In genomic region chr21:45356653-45357435, GRCh38 we compare ENCODE assay signal across 13 cellular contexts. TPM values are rescaled to one million over a fixed set of nuclear protein-coding genes. Genes with fewer than 3 reads are reported as not detected.
DNase-seq lines count a peak whose midpoint lies in the region; ATAC-seq and TF ChIP-seq lines count a peak whose summit lies in the region.
"Had no signal": no experiment of that assay in that cellular context is flagged by ENCODE, and none has a peak within 500 bp of the region (broad histone marks: within the 10 kb centered on the region; RNA-seq: fewer than 3 reads in every experiment).

No MANE protein-coding gene starts in this region.

- H3K9me3 ChIP-seq in Peyer's patch (no peaks in the 10 kb centered on the region), gastroesophageal sphincter (no peaks in the 10 kb centered on the region), parathyroid adenoma (ENCODE audit: control insufficient read depth, low read length) (no peaks in the 10 kb centered on the region), upper lobe of right lung (no peaks in the 10 kb centered on the region)

- WGBS in gastroesophageal sphincter (ENCODE audit: low coverage in 1 of 2), 2 donors: 63 to 70% methylated on average over 12 to 18 of the region's 20 CpGs

- H3K9me3 Mint-ChIP-seq in effector memory CD8-positive, alpha-beta T cell: no peaks in the 10 kb centered on the region
- H3K9me3 Mint-ChIP-seq: stimulated activated memory B cell treated with anti-CD40 and anti-IgM and Interleukin-4, amounts not matched to agents 10 μg/mL and 1 μg/mL and 100 μg/mL, for 72 hours had no signal

- H3K4me1 ChIP-seq in Peyer's patch: no peaks in the 10 kb centered on the region
- H3K4me1 ChIP-seq in gastroesophageal sphincter: peaks cover 0 to 42% (median 9%) of the 10 kb centered on the region in 3 donors
- no peaks in the 10 kb centered on the region for H3K4me1 ChIP-seq in parathyroid adenoma
- H3K4me1 ChIP-seq in upper lobe of right lung: peaks cover under 1% of the 10 kb centered on the region

- ATAC-seq in gastroesophageal sphincter (no peak), upper lobe of right lung (no peak)
- ATAC-seq in effector memory CD8-positive, alpha-beta T cell (replicated peaks): no peak
- ATAC-seq: stimulated activated memory B cell treated with anti-CD40 and anti-IgM and Interleukin-4, amounts not matched to agents 10 μg/mL and 1 μg/mL and 100 μg/mL, for 72 hours had no signal

- H3K4me3 ChIP-seq in Peyer's patch (no peak overlapping the region), gastroesophageal sphincter (no peak overlapping the region), parathyroid adenoma (ENCODE audit: low read depth, low read length) (no peak overlapping the region), upper lobe of right lung (no peak overlapping the region)

- DNase-seq in Peyer's patch: no peak
- DNase-seq in upper lobe of right lung: no peak
- DNase-seq in effector memory CD8-positive, alpha-beta T cell: no peak
- no peak for DNase-seq in retina
- DNase-seq in hippocampal formation (lab: John Stamatoyannopoulos, UW): no peak
- DNase-seq: activated naive CD4-positive, alpha-beta T cell; caudate nucleus; GDM1; stimulated activated CD4-positive, alpha-beta T cell treated with anti-CD3 and anti-CD28 coated beads, Interleukin-4, amount 100 ng/mL, for 1 hour had no signal

- peak overlapping the region; percentile 17 for H3K4me2 ChIP-seq in parathyroid adenoma (ENCODE audit: low read length)

- TF ChIP-seq CTCF in Peyer's patch (IDR thresholded peaks at IDR 0.05) (no peak), gastroesophageal sphincter (IDR thresholded peaks at IDR 0.05) (no peak), parathyroid adenoma (IDR thresholded peaks at IDR 0.05) (no peak), upper lobe of right lung (IDR thresholded peaks at IDR 0.05) (no peak)

- H3K27ac ChIP-seq in Peyer's patch: peak overlapping the region in 3 of 4 donors; percentile 32 to 74 (median 74)
- peak overlapping the region in 3 of 4 donors; percentile 57 to 80 (median 80) for H3K27ac ChIP-seq in gastroesophageal sphincter
- peak overlapping the region; percentile 60 for H3K27ac ChIP-seq in parathyroid adenoma
- H3K27ac ChIP-seq in upper lobe of right lung: peak overlapping the region; percentile 34
- H3K27ac ChIP-seq: epithelial cell of prostate had no signal

- no peak for TF ChIP-seq EP300 in gastroesophageal sphincter (IDR thresholded peaks at IDR 0.05)

- H3K9ac ChIP-seq in parathyroid adenoma: no peak overlapping the region

- TF ChIP-seq POLR2A in Peyer's patch (IDR thresholded peaks at IDR 0.05): no peak
- TF ChIP-seq POLR2A in gastroesophageal sphincter (IDR thresholded peaks at IDR 0.05): no peak

- H3K4me1 Mint-ChIP-seq in effector memory CD8-positive, alpha-beta T cell (ENCODE audit: low read depth in 2 of 2): peaks cover 8 to 10% of the 10 kb centered on the region in 2 donors

- H3K27me3 Mint-ChIP-seq in effector memory CD8-positive, alpha-beta T cell: peaks cover 39 to 74% of the 10 kb centered on the region in 2 donors

- no peak overlapping the region for H3K4me3 Mint-ChIP-seq in effector memory CD8-positive, alpha-beta T cell
- H3K4me3 Mint-ChIP-seq: stimulated activated memory B cell treated with anti-CD40 and anti-IgM and Interleukin-4, amounts not matched to agents 10 μg/mL and 1 μg/mL and 100 μg/mL, for 72 hours had no signal

- H3K27me3 ChIP-seq in Peyer's patch: no peaks in the 10 kb centered on the region
- no peaks in the 10 kb centered on the region for H3K27me3 ChIP-seq in gastroesophageal sphincter
- H3K27me3 ChIP-seq in parathyroid adenoma (ENCODE audit: control insufficient read depth, insufficient read depth, low read length): no peaks in the 10 kb centered on the region
- H3K27me3 ChIP-seq in upper lobe of right lung: no peaks in the 10 kb centered on the region

- intact Hi-C loops in upper lobe of right lung (cut with DNase I): no loop called here

- H3K36me3 Mint-ChIP-seq in effector memory CD8-positive, alpha-beta T cell (ENCODE audit: insufficient read depth): peaks cover 4% of the 10 kb centered on the region
- H3K36me3 Mint-ChIP-seq: stimulated activated memory B cell treated with anti-CD40 and anti-IgM and Interleukin-4, amounts not matched to agents 10 μg/mL and 1 μg/mL and 100 μg/mL, for 72 hours had no signal

- H3K79me2 ChIP-seq in parathyroid adenoma: no peaks in the 10 kb centered on the region

- no peaks in the 10 kb centered on the region for H3K36me3 ChIP-seq in Peyer's patch
- no peaks in the 10 kb centered on the region for H3K36me3 ChIP-seq in gastroesophageal sphincter
- H3K36me3 ChIP-seq in parathyroid adenoma (ENCODE audit: control insufficient read depth, insufficient read depth, low read length): no peaks in the 10 kb centered on the region
- H3K36me3 ChIP-seq in upper lobe of right lung: no peaks in the 10 kb centered on the region

- H3K27ac Mint-ChIP-seq in effector memory CD8-positive, alpha-beta T cell: no peak overlapping the region
- H3K27ac Mint-ChIP-seq: stimulated activated memory B cell treated with anti-CD40 and anti-IgM and Interleukin-4, amounts not matched to agents 10 μg/mL and 1 μg/mL and 100 μg/mL, for 72 hours had no signal

- H2AFZ ChIP-seq in parathyroid adenoma: no peak overlapping the region

RNA-seq across cellular contexts. Expression of gene COL18A1, which starts 48.1 kb away (rescaled TPM):
- total RNA-seq in Peyer's patch (10 to 100 TPM; 18.6 to 85.0 (median 33.0) TPM), gastroesophageal sphincter (100 to 1,000 TPM in 1 of 4 donors, 10 to 100 TPM in 3; 69.3 to 116 (median 78.4) TPM), upper lobe of right lung (60.4 TPM)
